18 cellular contexts compared by ENCODE assay signal in genomic region chr13:25836709-25837316, GRCh38.
"Had no signal": no experiment of that assay in that cellular context is flagged by ENCODE, and none has a peak within 500 bp of the region (broad histone marks: within the 10 kb centered on the region; RNA-seq: fewer than 3 reads in every experiment).

No MANE protein-coding gene starts in this region.

- H3K27me3 ChIP-seq: right lobe of liver, upper lobe of right lung had no signal

- H3K36me3 Mint-ChIP-seq: activated CD4-positive, alpha-beta memory T cell treated with anti-CD3 and anti-CD28 coated beads for 36 hours; T-cell had no signal

- H3K36me3 ChIP-seq: prostate gland, right lobe of liver, upper lobe of right lung had no signal

- ATAC-seq: activated naive CD8-positive, alpha-beta T cell treated with anti-CD3 and anti-CD28 coated beads, Interleukin-2, amount 50 U/mL, for 24 hours; left cardiac atrium; naive thymus-derived CD4-positive, alpha-beta T cell; right lobe of liver; stimulated activated naive CD8-positive, alpha-beta T cell treated with anti-CD3 and anti-CD28 coated beads, Interleukin-15, Interleukin-2, amounts not matched to agents 100 U/mL and 50 U/mL, for 24 hours; T-cell; upper lobe of right lung had no signal

- H3K27ac ChIP-seq: coronary artery, prostate gland, right lobe of liver, upper lobe of right lung, VCaP had no signal

- H3K4me3 ChIP-seq: coronary artery, lung, prostate gland, right lobe of liver, upper lobe of right lung had no signal

- H3K9me3 ChIP-seq: prostate gland, right lobe of liver, upper lobe of right lung had no signal

- H3K4me1 ChIP-seq: prostate gland, right lobe of liver, upper lobe of right lung had no signal

- H3K4me3 Mint-ChIP-seq: activated CD4-positive, alpha-beta memory T cell treated with anti-CD3 and anti-CD28 coated beads for 36 hours; activated naive CD8-positive, alpha-beta T cell treated with anti-CD3 and anti-CD28 coated beads, Interleukin-2, amount 50 U/mL, for 24 hours; naive thymus-derived CD4-positive, alpha-beta T cell; T-cell had no signal

- H3K27ac Mint-ChIP-seq: activated CD4-positive, alpha-beta memory T cell treated with anti-CD3 and anti-CD28 coated beads for 36 hours; activated naive CD8-positive, alpha-beta T cell treated with anti-CD3 and anti-CD28 coated beads, Interleukin-2, amount 50 U/mL, for 24 hours; T-cell had no signal

- DNase-seq: activated CD4-positive, alpha-beta memory T cell treated with anti-CD3 and anti-CD28 coated beads for 36 hours; activated naive CD4-positive, alpha-beta T cell; activated naive CD8-positive, alpha-beta T cell treated with anti-CD3 and anti-CD28 coated beads, Interleukin-2, amount 50 U/mL, for 24 hours; activated T-cell treated with anti-CD3 and anti-CD28 coated beads, Interleukin-2, amount 50 U/mL, for 48 hours; caudate nucleus; effector CD8-positive, alpha-beta T cell; erythroblast; left cardiac atrium; naive thymus-derived CD4-positive, alpha-beta T cell; right lobe of liver; stimulated activated naive CD8-positive, alpha-beta T cell treated with anti-CD3 and anti-CD28 coated beads, Interleukin-15, Interleukin-2, amounts not matched to agents 100 U/mL and 50 U/mL, for 24 hours; T-cell; T1000; upper lobe of right lung had no signal

- H3K27me3 Mint-ChIP-seq: activated naive CD8-positive, alpha-beta T cell treated with anti-CD3 and anti-CD28 coated beads, Interleukin-2, amount 50 U/mL, for 24 hours had no signal

- H3K9me3 Mint-ChIP-seq: activated CD4-positive, alpha-beta memory T cell treated with anti-CD3 and anti-CD28 coated beads for 36 hours; activated naive CD8-positive, alpha-beta T cell treated with anti-CD3 and anti-CD28 coated beads, Interleukin-2, amount 50 U/mL, for 24 hours had no signal
